Comparison of ENCODE assay signal across 17 cellular contexts in the genomic region with DNA sequence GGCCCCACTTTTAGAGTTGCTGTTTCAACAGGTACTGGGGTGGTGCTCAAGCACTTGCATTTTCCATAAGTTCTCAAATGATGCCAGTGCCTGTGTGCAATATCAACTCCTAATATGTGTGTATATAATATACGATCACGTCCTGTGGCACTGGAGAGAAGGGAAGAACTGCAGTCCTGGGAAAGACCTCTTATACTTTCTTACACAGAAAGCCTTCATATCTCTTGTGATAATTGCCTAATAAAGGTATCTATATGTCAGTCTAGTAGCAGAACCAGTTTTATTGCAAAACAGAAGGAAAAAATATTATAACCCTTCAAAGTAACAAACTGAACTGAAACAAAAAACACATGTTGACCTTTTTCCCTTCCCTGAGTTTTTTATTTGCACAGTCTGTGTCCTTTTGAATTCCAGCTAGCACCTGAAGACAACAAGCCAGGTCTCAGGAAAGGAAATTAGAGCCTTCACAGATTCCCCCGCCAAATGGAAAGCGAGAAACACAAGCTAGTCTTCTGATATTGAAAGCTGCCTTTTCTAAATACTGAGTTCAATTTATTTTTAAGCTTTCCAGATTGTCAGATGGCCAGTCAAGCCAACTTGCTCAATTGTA. TPM values are rescaled to one million over a fixed set of nuclear protein-coding genes. Genes with fewer than 3 reads are reported as not detected.
DNase-seq lines count a peak whose midpoint lies in the region; ATAC-seq and TF ChIP-seq lines count a peak whose summit lies in the region.
"Had no signal": no experiment of that assay in that cellular context is flagged by ENCODE, and none has a peak within 500 bp of the region (broad histone marks: within the 10 kb centered on the region; RNA-seq: fewer than 3 reads in every experiment).

No MANE protein-coding gene starts in this region.

- no peaks in the 10 kb centered on the region for H3K36me3 ChIP-seq in WERI-Rb-1
- H3K36me3 ChIP-seq: HAP-1 had no signal

- no peak overlapping the region for H3K27ac ChIP-seq in WERI-Rb-1
- H3K27ac ChIP-seq: 22Rv1, HL-60 had no signal

- peak overlapping the region; percentile 6 for H3K27ac Mint-ChIP-seq in progenitor cell of endocrine pancreas
- H3K27ac Mint-ChIP-seq: CD14-positive monocyte; CD8-positive, alpha-beta T cell had no signal

- H3K27me3 Mint-ChIP-seq in progenitor cell of endocrine pancreas = peaks cover 10% of the 10 kb centered on the region

- DNase-seq in DMS53 (lab: John Stamatoyannopoulos, UW) (peak; percentile 27), DMS53 treated with DMSO at 0.1 percent for 48 hours (lab: John Stamatoyannopoulos, UW; ENCODE audit: unreplicated experiment) (no peak), OCI-M1 (lab: John Stamatoyannopoulos, UW) (peak; percentile 15), left lobe of liver (ENCODE audit: low spot score) (no peak), progenitor cell of endocrine pancreas (ENCODE audit: low spot score, unreplicated experiment) (no peak), WERI-Rb-1 (no peak), T-helper 9 cell (no peak)
- DNase-seq: CD8-positive, alpha-beta T cell; COR-L47 had no signal

- TF ChIP-seq CTCF in progenitor cell of endocrine pancreas (IDR thresholded peaks at IDR 0.05; ENCODE audit: unreplicated experiment) (no peak), WERI-Rb-1 (IDR thresholded peaks at IDR 0.05; ENCODE audit: low read depth, low read length) (no peak)

- H3K4me1 Mint-ChIP-seq in progenitor cell of endocrine pancreas (ENCODE audit: low read depth) = peaks cover 8% of the 10 kb centered on the region
- H3K4me1 Mint-ChIP-seq: CD14-positive monocyte had no signal

- H3K27me3 ChIP-seq in WERI-Rb-1 (ENCODE audit: insufficient read depth, low read depth, severe bottlenecking) = no peaks in the 10 kb centered on the region

- no peaks in the 10 kb centered on the region for H3K36me3 Mint-ChIP-seq in progenitor cell of endocrine pancreas (ENCODE audit: insufficient read depth)
- H3K36me3 Mint-ChIP-seq: CD14-positive monocyte; CD8-positive, alpha-beta T cell had no signal

- no peak overlapping the region for H3K4me3 Mint-ChIP-seq in progenitor cell of endocrine pancreas (ENCODE audit: low read depth)
- H3K4me3 Mint-ChIP-seq: CD14-positive monocyte; CD8-positive, alpha-beta T cell had no signal

- no peaks in the 10 kb centered on the region for H3K9me3 Mint-ChIP-seq in progenitor cell of endocrine pancreas (ENCODE audit: low read depth)
- H3K9me3 Mint-ChIP-seq: CD8-positive, alpha-beta T cell had no signal

- no peaks in the 10 kb centered on the region for H3K9me3 ChIP-seq in WERI-Rb-1 (ENCODE audit: severe bottlenecking)
- H3K9me3 ChIP-seq: HAP-1 had no signal

- peak; percentile 48 for ATAC-seq in left lobe of liver
- no peak for ATAC-seq in HG02759 (IDR thresholded peaks at IDR 0.05; ENCODE audit: unreplicated experiment)
- ATAC-seq: CD8-positive, alpha-beta T cell; GM12878 had no signal

- H3K4me3 ChIP-seq in WERI-Rb-1 (ENCODE audit: low read depth, low read length) = no peak overlapping the region
- H3K4me3 ChIP-seq: GM12878, HAP-1 had no signal

RNA-seq across cellular contexts. Expression of a gene that starts 44.4 kb away (rescaled TPM):
- 37.3 TPM for total RNA-seq in left lobe of liver
- total RNA-seq in progenitor cell of endocrine pancreas = 0.57 and 1.6 TPM in 2 replicates
- total RNA-seq: CD8-positive, alpha-beta T cell; Daoy; H1 had no signal

Comparison
In these comparisons a context has a peak if more than half of its experiments do, and no peak if none do; other contexts are left out.
1. DNase-seq: peak in DMS53 (single experiment) and OCI-M1 (single experiment); none in DMS53 treated with DMSO at 0.1 percent for 48 hours (single experiment), left lobe of liver (single experiment), progenitor cell of endocrine pancreas (single experiment), WERI-Rb-1 (single experiment) and T-helper 9 cell (single experiment).
2. RNA of a gene that starts 44.4 kb away (total RNA-seq): 37.3 TPM in left lobe of liver (single experiment); 0.57 to 1.6 TPM in progenitor cell of endocrine pancreas; every median in the first group is over 10 times any median in the second.